In the genomic region with DNA sequence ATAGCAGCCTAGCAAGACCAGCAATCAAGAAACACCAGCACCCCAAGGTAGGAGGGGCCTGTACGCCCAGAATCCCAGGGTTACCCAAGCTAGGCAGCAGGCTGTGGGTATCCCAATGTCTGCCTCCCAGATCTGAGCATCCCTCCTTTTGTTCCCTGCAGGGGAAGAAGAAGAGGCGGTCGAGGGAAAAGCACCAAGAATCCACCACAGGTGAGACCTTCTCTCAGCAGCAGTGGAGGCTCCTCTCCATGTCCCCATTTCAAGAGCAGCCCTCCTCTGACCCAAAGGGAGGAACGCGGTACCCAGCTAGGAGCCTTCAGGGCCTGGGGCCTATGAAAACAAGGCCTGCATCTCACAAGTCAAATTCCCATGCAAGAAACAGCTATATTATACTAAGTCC, we compare ENCODE assay signal across 1 cellular context.
TF ChIP-seq lines count a peak whose summit lies in the region.

No MANE protein-coding gene starts in this region.

TF ChIP-seq in K562, 482 proteins besides CTCF, POLR2A, EP300 and RAD21:
- TF ChIP-seq ZNF79 (CRISPR knock-in tag; IDR thresholded peaks at IDR 0.05; ENCODE audit: low read depth) (no peak), POLR2AphosphoS5 (IDR thresholded peaks at IDR 0.05; ENCODE audit: control insufficient read depth, insufficient read depth, low read depth, low read length) (0 out of 2 replicates have a peak, but pooled peaks have one; percentile 19)
